Comparison of ENCODE assay signal across 1 cellular context in genomic region chr6:6686748-6687601, GRCh38.
TF ChIP-seq lines count a peak whose summit lies in the region.

No MANE protein-coding gene starts in this region.

TF ChIP-seq in HepG2, 621 proteins besides CTCF, POLR2A, EP300 and RAD21 (continued from another document and continues in another):
- TF ChIP-seq ZNF281 (CRISPR knock-in tag; IDR thresholded peaks at IDR 0.05; ENCODE audit: borderline replicate concordance) (no peak), SAP130 (CRISPR knock-in tag; IDR thresholded peaks at IDR 0.05; ENCODE audit: low read depth) (peak; percentile 64), ZEB1 (IDR thresholded peaks at IDR 0.05; ENCODE audit: insufficient replicate concordance, low read depth) (no peak), ZNF572 (CRISPR knock-in tag; IDR thresholded peaks at IDR 0.05) (no peak), REST (IDR thresholded peaks at IDR 0.05; ENCODE audit: borderline replicate concordance in 1 of 2, low read depth in 1 of 2, low read length in 2 of 2) (no peak; a peak in 1 of 4 replicates), ATF4 (CRISPR knock-in tag; IDR thresholded peaks at IDR 0.05) (no peak), CREB1 (IDR thresholded peaks at IDR 0.05) (no peak), CREB1 (CRISPR knock-in tag; IDR thresholded peaks at IDR 0.05) (no peak), GMEB1 (CRISPR knock-in tag; IDR thresholded peaks at IDR 0.05; ENCODE audit: borderline replicate concordance) (no peak), ZNF879 (CRISPR knock-in tag; IDR thresholded peaks at IDR 0.05) (no peak), BORCS8-MEF2B (CRISPR knock-in tag; IDR thresholded peaks at IDR 0.05) (0 out of 2 replicates have a peak, but pooled peaks have one; percentile 31), FOXC1 (CRISPR knock-in tag; IDR thresholded peaks at IDR 0.05; ENCODE audit: borderline replicate concordance) (no peak; the same call in 1 of the 2 replicates), ZBTB46 (CRISPR knock-in tag; IDR thresholded peaks at IDR 0.05; ENCODE audit: borderline replicate concordance) (no peak; the same call in 1 of the 2 replicates), ZSCAN30 (CRISPR knock-in tag; IDR thresholded peaks at IDR 0.05) (no peak; the same call in 1 of the 2 replicates), PREB (CRISPR knock-in tag; IDR thresholded peaks at IDR 0.05) (no peak), HES4 (CRISPR knock-in tag; IDR thresholded peaks at IDR 0.05; ENCODE audit: borderline replicate concordance) (no peak), HIVEP1 (CRISPR knock-in tag; IDR thresholded peaks at IDR 0.05) (no peak), ZNF564 (CRISPR knock-in tag; IDR thresholded peaks at IDR 0.05) (no peak), ZFP36 (IDR thresholded peaks at IDR 0.05; ENCODE audit: borderline replicate concordance, low read depth, low read length, partially characterized antibody) (no peak), CREM (IDR thresholded peaks at IDR 0.05) (0 out of 2 replicates have a peak, but pooled peaks have one; percentile 9), CREM (CRISPR knock-in tag; IDR thresholded peaks at IDR 0.05) (no peak), ZNF101 (CRISPR knock-in tag; IDR thresholded peaks at IDR 0.05; ENCODE audit: borderline replicate concordance, low read depth) (no peak), CC2D1A (CRISPR knock-in tag; IDR thresholded peaks at IDR 0.05) (no peak), ZSCAN25 (CRISPR knock-in tag; IDR thresholded peaks at IDR 0.05) (no peak), TRAFD1 (CRISPR knock-in tag; IDR thresholded peaks at IDR 0.05; ENCODE audit: borderline replicate concordance) (no peak), MAFG (CRISPR knock-in tag; IDR thresholded peaks at IDR 0.05) (no peak), ARID4A (CRISPR knock-in tag; IDR thresholded peaks at IDR 0.05; ENCODE audit: borderline replicate concordance) (peak; percentile 37; the same call in 1 of the 2 replicates), ZBTB37 (CRISPR knock-in tag; IDR thresholded peaks at IDR 0.05) (no peak), GFI1 (CRISPR knock-in tag; IDR thresholded peaks at IDR 0.05; ENCODE audit: borderline replicate concordance) (no peak; the same call in 1 of the 2 replicates), ZNF790 (CRISPR knock-in tag; IDR thresholded peaks at IDR 0.05; ENCODE audit: borderline replicate concordance) (no peak), SIN3B (IDR thresholded peaks at IDR 0.05; ENCODE audit: low read length) (no peak), MAF1 (CRISPR knock-in tag; IDR thresholded peaks at IDR 0.05; ENCODE audit: borderline replicate concordance) (no peak), ZNF546 (CRISPR knock-in tag; conservative IDR thresholded peaks at IDR 0.05) (no peak), ETS1 (CRISPR knock-in tag; IDR thresholded peaks at IDR 0.05) (no peak), ZNF30 (CRISPR knock-in tag; IDR thresholded peaks at IDR 0.05) (no peak), ZNF382 (CRISPR knock-in tag; IDR thresholded peaks at IDR 0.05; ENCODE audit: borderline replicate concordance) (no peak), PRPF4 (IDR thresholded peaks at IDR 0.05; ENCODE audit: low read depth, low read length, poor library complexity, severe bottlenecking) (no peak), ZFP37 (CRISPR knock-in tag; IDR thresholded peaks at IDR 0.05; ENCODE audit: borderline replicate concordance) (no peak)
